In genomic region chr19:53908933-53909415, GRCh38 we compare ENCODE assay signal across 11 cellular contexts. TPM values are rescaled to one million over a fixed set of nuclear protein-coding genes. Genes with fewer than 3 reads are reported as not detected.
DNase-seq lines count a peak whose midpoint lies in the region; ATAC-seq and TF ChIP-seq lines count a peak whose summit lies in the region.
"Had no signal": no experiment of that assay in that cellular context is flagged by ENCODE, and none has a peak within 500 bp of the region (broad histone marks: within the 10 kb centered on the region; RNA-seq: fewer than 3 reads in every experiment).

A gene with protein sequence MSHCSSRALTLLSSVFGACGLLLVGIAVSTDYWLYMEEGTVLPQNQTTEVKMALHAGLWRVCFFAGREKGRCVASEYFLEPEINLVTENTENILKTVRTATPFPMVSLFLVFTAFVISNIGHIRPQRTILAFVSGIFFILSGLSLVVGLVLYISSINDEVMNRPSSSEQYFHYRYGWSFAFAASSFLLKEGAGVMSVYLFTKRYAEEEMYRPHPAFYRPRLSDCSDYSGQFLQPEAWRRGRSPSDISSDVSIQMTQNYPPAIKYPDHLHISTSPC (plus strand): TSS chr19:53909278. CDS start chr19:53912832, 3,554 bp downstream.

- TF ChIP-seq CTCF in GM23338 (conservative IDR thresholded peaks at IDR 0.05; ENCODE audit: low read depth in 2 of 2) = no peak
- TF ChIP-seq CTCF in hepatocyte (IDR thresholded peaks at IDR 0.05; ENCODE audit: poor library complexity) = no peak
- TF ChIP-seq CTCF in psoas muscle (IDR thresholded peaks at IDR 0.05) = no peak

- peak within 1 kb of the TSS; percentile 69; the same call in 1 of the 2 replicates for H3K27ac ChIP-seq in GM23338 (ENCODE audit: low read depth)
- no peak within 1 kb of the TSS for H3K27ac ChIP-seq in hepatocyte
- no peak within 1 kb of the TSS for H3K27ac ChIP-seq in psoas muscle

- peaks cover 55% of the 10 kb centered on the region for H3K27me3 Mint-ChIP-seq in GM23338 (ENCODE audit: insufficient read depth, low read depth, poor library complexity)
- H3K27me3 Mint-ChIP-seq in activated naive CD8-positive, alpha-beta T cell = peaks cover 56% of the 10 kb centered on the region

- peaks cover 6% of the 10 kb centered on the region; the same call in 2 of the 3 replicates for H3K9me3 Mint-ChIP-seq in GM23338
- H3K9me3 Mint-ChIP-seq in activated naive CD8-positive, alpha-beta T cell (ENCODE audit: low read depth) = no peaks in the 10 kb centered on the region

- no peaks in the 10 kb centered on the region for H3K9me2 ChIP-seq in GM23338 (ENCODE audit: insufficient read depth)
- H3K9me2 ChIP-seq in hepatocyte (replicated peaks; ENCODE audit: insufficient read depth) = no peaks in the 10 kb centered on the region

- H3K27me3 ChIP-seq in GM23338 (ENCODE audit: insufficient read depth) = peaks cover 41% of the 10 kb centered on the region
- peaks cover 75% of the 10 kb centered on the region for H3K27me3 ChIP-seq in hepatocyte
- H3K27me3 ChIP-seq in psoas muscle (ENCODE audit: insufficient read depth in 3 of 3, low read length in 2 of 3) = peaks cover 0 to 76% (median 38%) of the 10 kb centered on the region in 3 donors

- H3K36me3 Mint-ChIP-seq in GM23338 (ENCODE audit: low read depth) = peaks cover 17% of the 10 kb centered on the region
- no peaks in the 10 kb centered on the region for H3K36me3 Mint-ChIP-seq in activated naive CD8-positive, alpha-beta T cell

- H2AFZ ChIP-seq in GM23338 (peak within 1 kb of the TSS; percentile 88; the same call in 1 of the 2 replicates), hepatocyte (no peak within 1 kb of the TSS)

- no peaks in the 10 kb centered on the region for H3K9me3 ChIP-seq in hepatocyte (ENCODE audit: low read depth)
- H3K9me3 ChIP-seq in psoas muscle = no peaks in the 10 kb centered on the region

- peak within 1 kb of the TSS; percentile 28 for H3K27ac Mint-ChIP-seq in GM23338
- no peak within 1 kb of the TSS for H3K27ac Mint-ChIP-seq in activated naive CD8-positive, alpha-beta T cell
- H3K27ac Mint-ChIP-seq: IgD-negative memory B cell had no signal

- H3K4me3 Mint-ChIP-seq in GM23338 = peak within 1 kb of the TSS; percentile 87
- H3K4me3 Mint-ChIP-seq in activated naive CD8-positive, alpha-beta T cell = peak within 1 kb of the TSS; percentile 67

- peaks cover 47% of the 10 kb centered on the region for H3K4me1 Mint-ChIP-seq in GM23338
- H3K4me1 Mint-ChIP-seq in activated naive CD8-positive, alpha-beta T cell (ENCODE audit: low read depth) = peaks cover 21% of the 10 kb centered on the region

- peak; percentile 14 for ATAC-seq in GM23338
- ATAC-seq in psoas muscle = no peak
- no peak for ATAC-seq in GM18873 (IDR thresholded peaks at IDR 0.05; ENCODE audit: low FRiP score, unreplicated experiment)

- intact Hi-C loops in psoas muscle (cut with DNase I) = no loop called here

- 5% methylated on average over 4 of the region's 28 CpGs for WGBS in hepatocyte (ENCODE audit: low lambda C conversion rate, missing lambda C conversion rate)
- WGBS in psoas muscle, 3 donors = 1 to 2% (median 2%) methylated on average over 27 to 28 of the region's 28 CpGs

- peaks cover 31% of the 10 kb centered on the region for H3K79me2 ChIP-seq in GM23338 (replicated peaks; ENCODE audit: insufficient read depth)
- H3K79me2 ChIP-seq in hepatocyte = no peaks in the 10 kb centered on the region

- peaks cover 21% of the 10 kb centered on the region; the same call in 1 of the 2 replicates for H3F3A ChIP-seq in GM23338 (replicated peaks; ENCODE audit: low read depth)

- H3K4me2 ChIP-seq in GM23338 (peak within 1 kb of the TSS; percentile 96), hepatocyte (peak within 1 kb of the TSS; percentile 71)

- H4K20me1 ChIP-seq in GM23338 (replicated peaks; ENCODE audit: insufficient read depth) (no peaks in the 10 kb centered on the region; the same call in 1 of the 2 replicates), hepatocyte (ENCODE audit: insufficient read depth, poor library complexity, severe bottlenecking) (no peaks in the 10 kb centered on the region)

- peaks cover 5% of the 10 kb centered on the region; the same call in 1 of the 2 replicates for H3K36me3 ChIP-seq in GM23338 (ENCODE audit: insufficient read depth)
- H3K36me3 ChIP-seq in hepatocyte (replicated peaks; ENCODE audit: insufficient read depth, low read depth) = no peaks in the 10 kb centered on the region
- H3K36me3 ChIP-seq in psoas muscle (ENCODE audit: insufficient read depth in 1 of 2, low read depth in 1 of 2) = no peaks in the 10 kb centered on the region

- H3K4me1 ChIP-seq in GM23338 (ENCODE audit: insufficient read depth) (peaks cover 12% of the 10 kb centered on the region; the same call in 1 of the 2 replicates), hepatocyte (ENCODE audit: insufficient read depth) (no peaks in the 10 kb centered on the region), psoas muscle (peaks cover 8% of the 10 kb centered on the region)

- H3K4me3 ChIP-seq in GM23338 (peak within 1 kb of the TSS; percentile 95), hepatocyte (no peak within 1 kb of the TSS), psoas muscle (peak within 1 kb of the TSS; percentile 33)

- peak; percentile 83 for DNase-seq in GM23338 (ENCODE audit: low spot score)
- no peak for DNase-seq in hepatocyte (ENCODE audit: low spot score)
- peak in 1 of 2 donors; percentile 8 for DNase-seq in psoas muscle
- DNase-seq in NCI-H2171 (lab: John Stamatoyannopoulos, UW) = no peak
- DNase-seq in MV-4-11 (lab: John Stamatoyannopoulos, UW) = no peak
- DNase-seq: activated CD4-positive, alpha-beta T cell treated with anti-CD3 and anti-CD28 coated beads for 48 hours had no signal

TF ChIP-seq in GM23338, 12 proteins besides CTCF, POLR2A, EP300 and RAD21:
- no peak for TF ChIP-seq ZNF114 (CRISPR knock-in tag; IDR thresholded peaks at IDR 0.05)
- 0 out of 2 replicates have a peak, but pooled peaks have one; percentile 24 for TF ChIP-seq POLR2AphosphoS5 (IDR thresholded peaks at IDR 0.05; ENCODE audit: low read depth)
TF ChIP-seq in GM23338: peak in this region for 1.

RNA-seq across cellular contexts. Expression of the gene that starts here (rescaled TPM):
- 15.6 and 17.9 TPM in 2 replicates for total RNA-seq in GM23338 (2014; rRNA removed; shearing (Covaris generic))
- polyA plus RNA-seq in GM23338 (2016; fragmentation: Nextera tagmentation; extraction: Ambion mirVana) (9.4 and 9.8 TPM in 2 replicates), hepatocyte (0.12 and 0.31 TPM in 2 replicates), psoas muscle (under 1 TPM in 1 of 3 donors, not detected in 2; 0.05 TPM)
- total RNA-seq in hepatocyte (0.90 and 1.4 TPM in 2 replicates), psoas muscle (not detected)
- total RNA-seq: dermis microvascular lymphatic vessel endothelial cell, mucosa of gallbladder had no signal
- polyA plus RNA-seq: IgD-negative memory B cell had no signal
